Comparison of ENCODE assay signal across 8 cellular contexts in the genomic region with DNA sequence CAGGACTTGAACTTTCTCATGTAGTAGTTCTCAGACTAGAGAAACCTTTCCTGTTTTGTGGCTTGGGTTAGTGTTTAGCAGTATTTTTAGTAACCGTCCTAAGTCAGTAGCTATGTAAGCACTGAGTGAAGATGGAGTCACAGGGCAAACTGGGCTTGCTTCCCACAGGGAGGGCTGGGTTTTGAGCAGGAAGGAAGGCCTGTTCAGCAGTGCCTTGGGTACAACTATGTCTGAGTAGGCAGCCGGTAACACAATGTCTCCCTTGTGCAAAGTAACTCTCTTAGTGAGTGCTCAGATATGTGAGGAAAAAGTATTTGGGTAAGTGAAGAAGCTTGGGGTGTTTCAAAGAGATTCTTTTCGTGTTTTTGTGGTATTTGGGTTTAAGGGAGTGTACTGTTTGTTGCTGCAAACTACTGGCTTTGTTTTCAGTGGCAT.
DNase-seq lines count a peak whose midpoint lies in the region; ATAC-seq and TF ChIP-seq lines count a peak whose summit lies in the region.

No MANE protein-coding gene starts in this region.

- in situ Hi-C loops in brain microvascular endothelial cell (cut with HindIII; ENCODE audit: low pct_ligation_motif_present, low sequenced_read_pairs) = no loop called here

- no peak for TF ChIP-seq CTCF in NB4 (IDR thresholded peaks at IDR 0.05; ENCODE audit: low read depth, low read length)
- TF ChIP-seq CTCF in brain microvascular endothelial cell (IDR thresholded peaks at IDR 0.05; ENCODE audit: low read depth, low read length, missing control alignments) = no peak
- no peak for TF ChIP-seq CTCF in retinal pigment epithelial cell (conservative IDR thresholded peaks at IDR 0.05; ENCODE audit: low read depth, low read length)

- H3K27ac ChIP-seq in brain microvascular endothelial cell = peak overlapping the region; percentile 96

- H3K36me3 ChIP-seq in brain microvascular endothelial cell (replicated peaks) = no peaks in the 10 kb centered on the region

- no peak for ATAC-seq in HG02798 (IDR thresholded peaks at IDR 0.05; ENCODE audit: poor library complexity, unreplicated experiment)

- no peak for TF ChIP-seq POLR2A in NB4 (IDR thresholded peaks at IDR 0.05; ENCODE audit: extremely low read depth, insufficient read length)

- H3K27me3 ChIP-seq in brain microvascular endothelial cell (replicated peaks) = no peaks in the 10 kb centered on the region

- H3K4me3 ChIP-seq in NB4 (ENCODE audit: low read depth, low read length) (no peak overlapping the region), brain microvascular endothelial cell (ENCODE audit: low read depth, low read length) (peak overlapping the region; percentile 40), retinal pigment epithelial cell (ENCODE audit: low read length) (peak overlapping the region; percentile 42)

- peak; percentile 9 for DNase-seq in activated gamma-delta T cell treated with Interleukin-2 at 50 U/mL for 16 hours
- no peak for DNase-seq in activated gamma-delta T cell (lab: John Stamatoyannopoulos, UW)
- peak; percentile 11 for DNase-seq in NB4 (ENCODE audit: low read depth)
- DNase-seq in brain microvascular endothelial cell = peak; percentile 95
- peak; percentile 43 for DNase-seq in iPS-NIHi11 (ENCODE audit: low spot score)
- peak; percentile 95 for DNase-seq in retinal pigment epithelial cell (ENCODE audit: low read depth)
- DNase-seq in COR-L47 (lab: John Stamatoyannopoulos, UW) = no peak

Comparison
In these comparisons a context has a peak if more than half of its experiments do, and no peak if none do; other contexts are left out.
1. DNase-seq: peak in activated gamma-delta T cell treated with Interleukin-2 at 50 U/mL for 16 hours (single experiment), NB4 (single experiment), brain microvascular endothelial cell (single experiment), iPS-NIHi11 (single experiment) and retinal pigment epithelial cell (single experiment); none in activated gamma-delta T cell (single experiment) and COR-L47 (single experiment).